Comparison of ENCODE assay signal across 24 cellular contexts in genomic region chr7:100115026-100115425, GRCh38. TPM values are rescaled to one million over a fixed set of nuclear protein-coding genes. Genes with fewer than 3 reads are reported as not detected.
DNase-seq lines count a peak whose midpoint lies in the region; ATAC-seq and TF ChIP-seq lines count a peak whose summit lies in the region.
"Had no signal": no experiment of that assay in that cellular context is flagged by ENCODE, and none has a peak within 500 bp of the region (broad histone marks: within the 10 kb centered on the region; RNA-seq: fewer than 3 reads in every experiment).

No MANE protein-coding gene starts in this region.

- H3K18ac ChIP-seq in trophoblast cell (ENCODE audit: low read length): no peak overlapping the region

- no peaks in the 10 kb centered on the region for H3K9me3 Mint-ChIP-seq in endodermal cell
- H3K9me3 Mint-ChIP-seq: CD14-positive monocyte; CD4-positive, CD25-positive, alpha-beta regulatory T cell; CD8-positive, alpha-beta memory T cell had no signal

- H3K79me2 ChIP-seq in trophoblast cell (ENCODE audit: control insufficient read depth, insufficient read depth, low read length, poor library complexity): peaks cover 5% of the 10 kb centered on the region

- no peaks in the 10 kb centered on the region for H3K9me3 ChIP-seq in HEK293 (ENCODE audit: control insufficient read depth, insufficient read depth, low read depth, low read length)
- no peaks in the 10 kb centered on the region for H3K9me3 ChIP-seq in endodermal cell (ENCODE audit: control insufficient read depth, low read length)
- no peaks in the 10 kb centered on the region for H3K9me3 ChIP-seq in trophoblast cell (ENCODE audit: insufficient read depth, low read depth, low read length)
- H3K9me3 ChIP-seq: BE2C, BLaER1 had no signal

- no peak overlapping the region for H4K12ac ChIP-seq in trophoblast cell (ENCODE audit: low read depth, low read length)

- DNase-seq in ELF-1 (ENCODE audit: low read depth, low spot score): peak; percentile 49
- DNase-seq in endodermal cell: no peak
- peak; percentile 94 to 98 for DNase-seq in trophoblast cell
- DNase-seq in KG1 (lab: John Stamatoyannopoulos, UW): no peak
- DNase-seq in cerebellum (ENCODE audit: low spot score): no peak
- DNase-seq: 8988T; ACHN; BE2C; C1 segment of cervical spinal cord; CD4-positive, alpha-beta memory T cell; CD4-positive, CD25-positive, alpha-beta regulatory T cell; CD8-positive, alpha-beta memory T cell; COR-L47; DMS 273 treated with DMSO at 0.1 percent for 48 hours; DMS153; DMS53; DMS79; DND-41; EL; GF-D8 had no signal

- H3K4me2 ChIP-seq in trophoblast cell (ENCODE audit: low read length): no peak overlapping the region
- H3K4me2 ChIP-seq: BLaER1 had no signal

- H3K23ac ChIP-seq in trophoblast cell (ENCODE audit: low read length): no peak overlapping the region

- no peak overlapping the region for H4K91ac ChIP-seq in trophoblast cell (ENCODE audit: low read depth, low read length)

- no peak overlapping the region for H2AFZ ChIP-seq in trophoblast cell (ENCODE audit: insufficient read depth, low read length, poor library complexity)

- ATAC-seq in GM21529 (IDR thresholded peaks at IDR 0.05; ENCODE audit: unreplicated experiment): no peak

- H3K36me3 Mint-ChIP-seq in endodermal cell (ENCODE audit: low read depth): peaks cover 50% of the 10 kb centered on the region

- POLR2A ChIA-PET in HEK293 (lab: Yijun Ruan, JAX): interaction anchor here (1.5 to 4.2 kb wide), 2 partner anchors 11 to 14 kb away, joined by 3 to 39 read pairs; partner anchors contain the start of genes AP4M1, MBLAC1 and MCM7

- H3K9ac ChIP-seq in endodermal cell (ENCODE audit: extremely low read depth, low read length, poor library complexity, severe bottlenecking): peak overlapping the region; percentile 6
- H3K9ac ChIP-seq in trophoblast cell (ENCODE audit: low read length): no peak overlapping the region
- H3K9ac ChIP-seq: BLaER1 had no signal

- H3K4me3 ChIP-seq in HEK293 (ENCODE audit: low read depth, low read length): no peak overlapping the region
- no peak overlapping the region for H3K4me3 ChIP-seq in endodermal cell (ENCODE audit: low read length)
- H3K4me3 ChIP-seq in trophoblast cell (ENCODE audit: low read depth, low read length): no peak overlapping the region
- H3K4me3 ChIP-seq: BLaER1 had no signal

- CTCF ChIA-PET in HEK293 (lab: Yijun Ruan, JAX): no interaction called here

- H3K4me1 Mint-ChIP-seq in endodermal cell: peaks cover 6% of the 10 kb centered on the region

- 97 to 98% methylated on average over 7 of the region's 7 CpGs for WGBS in endodermal cell (ENCODE audit: insufficient coverage in 1 of 2, insufficient read length in 1 of 2), 2 experiments
- WGBS in trophoblast cell (ENCODE audit: extremely low coverage, insufficient coverage, insufficient read length): no CpG with 5 or more reads among the region's 7 CpGs

- H3K79me1 ChIP-seq in trophoblast cell (ENCODE audit: low read length): no peaks in the 10 kb centered on the region

- H3K27ac ChIP-seq in HEK293 (ENCODE audit: extremely low read depth, low read depth, low read length) (no peak overlapping the region), endodermal cell (ENCODE audit: low read depth, low read length) (no peak overlapping the region), trophoblast cell (ENCODE audit: low read depth, low read length) (no peak overlapping the region)
- H3K27ac ChIP-seq: BLaER1 had no signal

- no peak overlapping the region for H2AK5ac ChIP-seq in trophoblast cell (ENCODE audit: low read length)

- H3K4me3 Mint-ChIP-seq in endodermal cell: no peak overlapping the region
- H3K4me3 Mint-ChIP-seq: CD14-positive monocyte; CD4-positive, alpha-beta memory T cell; CD4-positive, CD25-positive, alpha-beta regulatory T cell; CD8-positive, alpha-beta memory T cell had no signal

- no peaks in the 10 kb centered on the region for H3K27me3 ChIP-seq in endodermal cell (ENCODE audit: control insufficient read depth, insufficient read depth, low read length, poor library complexity, severe bottlenecking)
- no peaks in the 10 kb centered on the region for H3K27me3 ChIP-seq in trophoblast cell (ENCODE audit: insufficient read depth, low read length)
- H3K27me3 ChIP-seq: BE2C, BLaER1 had no signal

- H3K27me3 Mint-ChIP-seq in endodermal cell (ENCODE audit: insufficient read depth): no peaks in the 10 kb centered on the region
- H3K27me3 Mint-ChIP-seq: CD4-positive, alpha-beta memory T cell; CD4-positive, CD25-positive, alpha-beta regulatory T cell; CD8-positive, alpha-beta memory T cell had no signal

- no peak overlapping the region for H2BK5ac ChIP-seq in trophoblast cell (ENCODE audit: low read depth, low read length, poor library complexity)

- H4K8ac ChIP-seq in trophoblast cell (ENCODE audit: low read depth, low read length): no peak overlapping the region

- H3K4me1 ChIP-seq in HEK293 (ENCODE audit: control insufficient read depth, insufficient read depth, low read length) (no peaks in the 10 kb centered on the region), endodermal cell (ENCODE audit: control insufficient read depth, insufficient read depth, low read length) (no peaks in the 10 kb centered on the region), trophoblast cell (ENCODE audit: control insufficient read depth in 1 of 2, insufficient read depth in 2 of 2, low read length in 2 of 2) (peaks cover 3 to 4% of the 10 kb centered on the region in 2 experiments)
- H3K4me1 ChIP-seq: BE2C had no signal

- H2BK120ac ChIP-seq in trophoblast cell (ENCODE audit: insufficient read depth, low read length, poor library complexity): no peak overlapping the region

- no peak overlapping the region for H2BK12ac ChIP-seq in trophoblast cell (ENCODE audit: low read length)

- H3K36me3 ChIP-seq in HEK293 (ENCODE audit: control insufficient read depth in 2 of 2, insufficient read depth in 1 of 2, low read length in 2 of 2) (peaks cover 12 to 34% of the 10 kb centered on the region in 2 experiments; a peak in 2 of 3 replicates), endodermal cell (ENCODE audit: control insufficient read depth, insufficient read depth, low read length) (peaks cover 35% of the 10 kb centered on the region), trophoblast cell (ENCODE audit: control insufficient read depth in 1 of 2, insufficient read depth in 2 of 2, low read length in 2 of 2) (peaks cover 34 to 35% of the 10 kb centered on the region in 2 experiments)

- H3K27ac Mint-ChIP-seq in endodermal cell: no peak overlapping the region
- H3K27ac Mint-ChIP-seq: CD4-positive, alpha-beta memory T cell; CD4-positive, CD25-positive, alpha-beta regulatory T cell; CD8-positive, alpha-beta memory T cell had no signal

- H3K14ac ChIP-seq in trophoblast cell (ENCODE audit: low read length): no peak overlapping the region

- no peak overlapping the region for H3K4ac ChIP-seq in trophoblast cell (ENCODE audit: low read depth, low read length)

- TF ChIP-seq CTCF in HEK293 (tag by site-specific recombination; IDR thresholded peaks at IDR 0.05): no peak
- TF ChIP-seq CTCF in endodermal cell (conservative IDR thresholded peaks at IDR 0.05): no peak

TF ChIP-seq in HEK293, 187 proteins besides CTCF, POLR2A, EP300 and RAD21:
- TF ChIP-seq KLF1 (tag by site-specific recombination; IDR thresholded peaks at IDR 0.05) (no peak), ZNF121 (tag by site-specific recombination; IDR thresholded peaks at IDR 0.05) (0 out of 2 replicates have a peak, but pooled peaks have one; percentile 7), ZNF830 (tag by site-specific recombination; IDR thresholded peaks at IDR 0.05; ENCODE audit: low read depth) (no peak), TSHZ1 (tag by site-specific recombination; IDR thresholded peaks at IDR 0.05; ENCODE audit: borderline replicate concordance) (no peak)

RNA-seq across cellular contexts. Expression of gene TAF6, which starts 4.1 kb away (rescaled TPM):
- 100 to 1,000 TPM in 1 of 2 donors, 10 to 100 TPM in 1; 83.1 to 113 TPM for total RNA-seq in endodermal cell
- polyA plus RNA-seq in endodermal cell (2013, experiment 1 of 2): 82.4 TPM
- polyA plus RNA-seq in endodermal cell (2013, experiment 2 of 2): 77.9 TPM
- 46.3 and 49.0 TPM in 2 replicates for polyA plus RNA-seq in trophoblast cell (2013)
- total RNA-seq in cerebellum: 23.8 TPM

RNA-seq across cellular contexts. Expression of gene CNPY4, which starts 4.4 kb away (rescaled TPM):
- total RNA-seq in endodermal cell (10 to 100 TPM; 16.2 to 19.4 TPM), cerebellum (15.2 TPM)
- 28.6 TPM for polyA plus RNA-seq in endodermal cell (2013, experiment 1 of 2)
- 24.1 TPM for polyA plus RNA-seq in endodermal cell (2013, experiment 2 of 2)
- polyA plus RNA-seq in trophoblast cell (2013): 13.1 and 13.5 TPM in 2 replicates

RNA-seq across cellular contexts. Expression of gene MBLAC1, which starts 11.7 kb away (rescaled TPM):
- total RNA-seq in endodermal cell (1 to 10 TPM; 1.3 to 1.4 TPM), cerebellum (2.4 TPM)
- polyA plus RNA-seq in endodermal cell (2013, experiment 1 of 2): 1.2 TPM
- polyA plus RNA-seq in endodermal cell (2013, experiment 2 of 2): 0.99 TPM
- polyA plus RNA-seq in trophoblast cell (2013): 1.2 and 1.3 TPM in 2 replicates

RNA-seq across cellular contexts. Expression of gene AP4M1, which starts 13.6 kb away (rescaled TPM):
- total RNA-seq in endodermal cell (10 to 100 TPM; 26.3 to 31.5 TPM), cerebellum (15.6 TPM)
- polyA plus RNA-seq in endodermal cell (2013, experiment 1 of 2): 28.5 TPM
- 26.7 TPM for polyA plus RNA-seq in endodermal cell (2013, experiment 2 of 2)
- 11.0 and 11.6 TPM in 2 replicates for polyA plus RNA-seq in trophoblast cell (2013)

RNA-seq across cellular contexts. Expression of gene MCM7, which starts 13.8 kb away (rescaled TPM):
- 100 to 1,000 TPM; 219 to 242 TPM for total RNA-seq in endodermal cell
- 247 TPM for polyA plus RNA-seq in endodermal cell (2013, experiment 1 of 2)
- 223 TPM for polyA plus RNA-seq in endodermal cell (2013, experiment 2 of 2)
- 146 and 149 TPM in 2 replicates for polyA plus RNA-seq in trophoblast cell (2013)
- total RNA-seq in cerebellum: 57.2 TPM

Comparison
In these comparisons a context has a peak if more than half of its experiments do, and no peak if none do; other contexts are left out.
1. DNase-seq: peak in ELF-1 (single experiment) and trophoblast cell (2 of 2); none in endodermal cell (single experiment), KG1 (single experiment) and cerebellum (single experiment).